8 cellular contexts compared by ENCODE assay signal in the genomic region with DNA sequence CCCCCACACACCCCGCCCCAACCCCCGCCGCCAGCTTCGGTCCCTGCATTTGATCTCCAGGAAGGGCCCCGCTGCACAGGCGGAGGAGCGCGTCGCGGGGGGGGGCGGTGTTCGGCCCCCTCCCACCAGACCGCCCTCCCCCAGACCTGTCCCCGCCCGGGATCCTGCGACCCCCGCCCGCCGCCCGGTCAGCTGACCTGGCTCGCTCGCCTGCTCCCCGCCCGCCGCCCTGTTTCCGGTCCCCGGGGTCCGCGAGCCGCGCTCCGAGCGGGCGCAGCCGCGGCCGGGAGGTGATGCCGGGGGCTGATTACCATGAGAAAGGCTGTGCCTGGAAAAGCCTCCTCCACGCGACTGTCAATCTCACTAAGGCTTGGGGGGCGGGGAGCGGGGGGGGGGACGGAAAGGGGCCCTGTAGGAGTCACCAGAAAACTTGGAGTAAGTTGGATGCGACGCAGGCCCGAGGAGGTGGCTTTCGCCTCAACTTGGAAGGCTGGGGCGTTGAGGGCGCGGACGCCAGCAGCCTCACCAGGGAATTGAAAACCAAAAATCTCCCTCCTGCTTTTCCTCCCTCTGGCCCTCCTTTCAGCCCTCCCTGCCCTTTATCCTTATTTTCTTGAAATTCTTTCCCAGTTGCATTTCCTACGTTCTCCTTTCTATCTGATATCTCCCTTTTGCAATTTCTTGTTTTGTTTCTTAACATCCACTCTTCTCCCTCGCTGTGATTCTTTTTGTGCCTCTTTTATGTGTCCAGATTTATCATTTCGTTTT. TPM values are rescaled to one million over a fixed set of nuclear protein-coding genes. Genes with fewer than 3 reads are reported as not detected.
DNase-seq lines count a peak whose midpoint lies in the region; ATAC-seq and TF ChIP-seq lines count a peak whose summit lies in the region.

No MANE protein-coding gene starts in this region.

- H3K27ac ChIP-seq in angular gyrus (ENCODE audit: low read depth, low read length) = peak overlapping the region; percentile 88

- CTCF ChIA-PET in Calu3 (lab: Charles Lee) = interaction anchor here (0.5 kb wide), 1 partner anchor 780 kb away, joined by 3 read pairs; no protein-coding TSS in a partner anchor

- BruUV-seq in Calu3 (replicated peaks; lab: Mats Ljungman, UMichigan) = no TSS peak

- H3K9me3 Mint-ChIP-seq in Calu3 (ENCODE audit: low read depth, unreplicated experiment) = no peaks in the 10 kb centered on the region

- DNase-seq in Calu3 = peak; percentile 21
- peak; percentile 26 to 32 for DNase-seq in NCI-H1930 (lab: John Stamatoyannopoulos, UW)
- peak in 37 of 51 donors; percentile 20 to 79 (median 60) for DNase-seq in hypothalamus (lab: John Stamatoyannopoulos, UW)
- no peak for DNase-seq in retinal pigment epithelial cell (ENCODE audit: low read depth)
- no peak for DNase-seq in mesenteric fat pad (ENCODE audit: low spot score)

- TF ChIP-seq CTCF in Calu3 (IDR thresholded peaks at IDR 0.05; ENCODE audit: unreplicated experiment) = no peak
- no peak for TF ChIP-seq CTCF in retinal pigment epithelial cell (conservative IDR thresholded peaks at IDR 0.05; ENCODE audit: low read depth, low read length)

- H3K27me3 Mint-ChIP-seq in Calu3 (ENCODE audit: unreplicated experiment) = peaks cover 12% of the 10 kb centered on the region

- H3K4me3 ChIP-seq in retinal pigment epithelial cell (ENCODE audit: low read length) = peak overlapping the region; percentile 67

- intact Hi-C loops in Calu3 (cut with micrococcal nuclease; ENCODE audit: unreplicated experiment) = no loop called here

- H3K36me3 Mint-ChIP-seq in Calu3 (ENCODE audit: insufficient read depth, unreplicated experiment) = peaks cover 13% of the 10 kb centered on the region

- H3K4me1 Mint-ChIP-seq in Calu3 (ENCODE audit: low read depth, unreplicated experiment) = peaks cover 14% of the 10 kb centered on the region

- ATAC-seq in HG02884 (IDR thresholded peaks at IDR 0.05; ENCODE audit: unreplicated experiment) = no peak
- no peak for ATAC-seq in activated CD4-positive, CD25-positive, alpha-beta regulatory T cell treated with anti-CD3 and anti-CD28 coated beads, Interleukin-2, amount 50 U/mL, for 24 hours

- H3K27ac Mint-ChIP-seq in Calu3 (ENCODE audit: unreplicated experiment) = peak overlapping the region; percentile 31

- H3K4me3 Mint-ChIP-seq in Calu3 (ENCODE audit: low read depth, unreplicated experiment) = peak overlapping the region; percentile 69

RNA-seq across cellular contexts. Expression of a gene that starts 4.5 kb away (rescaled TPM):
- 0.32 and 0.97 TPM in 2 replicates for total RNA-seq in Calu3 (2022)
- total RNA-seq in mesenteric fat pad = 329 TPM

Comparison
In these comparisons a context has a peak if more than half of its experiments do, and no peak if none do; other contexts are left out.
1. DNase-seq: peak in Calu3 (single experiment), NCI-H1930 (2 of 2) and hypothalamus (37 of 51); none in retinal pigment epithelial cell (single experiment) and mesenteric fat pad (single experiment).
2. RNA of a gene that starts 4.5 kb away (total RNA-seq): 329 TPM in mesenteric fat pad (single experiment); 0.32 to 0.97 TPM in Calu3; every median in the first group is over 100 times any median in the second.